Comparison of ENCODE assay signal across 2 cellular contexts in the genomic region with DNA sequence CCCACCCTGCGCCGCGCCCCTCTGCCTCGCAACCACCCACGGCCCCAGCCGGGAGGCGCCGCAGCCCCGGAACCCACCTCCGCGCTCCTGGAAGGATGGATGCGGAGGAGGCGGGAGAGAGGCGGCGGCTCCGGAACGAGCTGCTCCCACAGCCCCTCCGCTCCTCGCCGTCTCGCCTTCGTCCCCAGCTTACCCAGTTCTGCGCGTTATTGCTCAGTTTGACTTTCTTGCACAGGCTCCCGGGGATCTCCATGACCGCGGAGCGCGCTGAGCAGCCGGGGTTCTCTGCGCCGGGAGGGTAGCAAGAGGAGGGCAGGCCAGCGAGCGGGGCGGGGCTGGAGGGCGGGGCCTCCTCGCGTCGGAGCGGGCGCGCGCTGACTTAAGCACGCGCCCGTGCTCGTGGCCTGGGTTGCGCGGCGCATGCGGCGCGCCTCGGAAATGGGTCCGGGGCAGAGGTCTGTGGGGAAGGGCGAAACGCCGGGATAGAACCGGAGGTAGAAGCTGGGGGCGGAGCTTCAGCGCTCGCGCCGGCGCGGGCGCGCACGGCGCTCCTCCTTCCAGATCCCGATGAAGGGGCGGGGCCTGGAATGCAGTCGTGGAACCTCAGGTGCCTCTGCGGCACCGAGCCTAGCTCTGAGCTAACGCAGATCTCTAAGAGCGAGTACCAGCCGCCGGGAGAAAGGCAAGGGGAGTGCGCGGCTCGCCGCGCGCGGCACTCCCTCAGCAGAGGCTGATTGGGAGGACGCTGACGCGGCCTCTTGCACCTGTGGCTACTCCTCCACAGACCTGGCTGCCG.
TF ChIP-seq lines count a peak whose summit lies in the region.

A gene (minus strand): TSS at position 308 of the 796 bp plus-strand sequence. CDS start 55 bp downstream, at position 253.

TF ChIP-seq in IMR-90, 13 proteins besides CTCF, POLR2A, EP300 and RAD21:
- TF ChIP-seq NFE2L2 (IDR thresholded peaks at IDR 0.05; ENCODE audit: low read depth, low read length) (no peak), SMC3 (IDR thresholded peaks at IDR 0.05; ENCODE audit: low read depth, low read length) (no peak), CHD1 (IDR thresholded peaks at IDR 0.05; ENCODE audit: low read depth, low read length) (no peak), RCOR1 (IDR thresholded peaks at IDR 0.05; ENCODE audit: insufficient replicate concordance, low read length) (peak; percentile 53), MAZ (IDR thresholded peaks at IDR 0.05; ENCODE audit: borderline replicate concordance, low read depth, low read length) (peak; percentile 84; the same call in 1 of the 2 replicates), MXI1 (IDR thresholded peaks at IDR 0.05; ENCODE audit: borderline replicate concordance, low read depth, low read length) (peak; percentile 71; the same call in 1 of the 2 replicates), RFX5 (IDR thresholded peaks at IDR 0.05; ENCODE audit: low read depth, low read length) (no peak), CEBPB (IDR thresholded peaks at IDR 0.05; ENCODE audit: low read depth, low read length) (0 out of 2 replicates have a peak, but pooled peaks have one; percentile 2), MAFK (IDR thresholded peaks at IDR 0.05; ENCODE audit: low read depth, low read length) (no peak), BHLHE40 (IDR thresholded peaks at IDR 0.05; ENCODE audit: low read depth, low read length) (peak; percentile 13; the same call in 1 of the 2 replicates), FOS (IDR thresholded peaks at IDR 0.05; ENCODE audit: low read depth, low read length) (no peak)
- TF ChIP-seq, protein P1, sequence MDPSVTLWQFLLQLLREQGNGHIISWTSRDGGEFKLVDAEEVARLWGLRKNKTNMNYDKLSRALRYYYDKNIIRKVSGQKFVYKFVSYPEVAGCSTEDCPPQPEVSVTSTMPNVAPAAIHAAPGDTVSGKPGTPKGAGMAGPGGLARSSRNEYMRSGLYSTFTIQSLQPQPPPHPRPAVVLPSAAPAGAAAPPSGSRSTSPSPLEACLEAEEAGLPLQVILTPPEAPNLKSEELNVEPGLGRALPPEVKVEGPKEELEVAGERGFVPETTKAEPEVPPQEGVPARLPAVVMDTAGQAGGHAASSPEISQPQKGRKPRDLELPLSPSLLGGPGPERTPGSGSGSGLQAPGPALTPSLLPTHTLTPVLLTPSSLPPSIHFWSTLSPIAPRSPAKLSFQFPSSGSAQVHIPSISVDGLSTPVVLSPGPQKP (IDR thresholded peaks at IDR 0.05; ENCODE audit: borderline replicate concordance, low read depth, low read length), result no peak
- TF ChIP-seq, protein P2, sequence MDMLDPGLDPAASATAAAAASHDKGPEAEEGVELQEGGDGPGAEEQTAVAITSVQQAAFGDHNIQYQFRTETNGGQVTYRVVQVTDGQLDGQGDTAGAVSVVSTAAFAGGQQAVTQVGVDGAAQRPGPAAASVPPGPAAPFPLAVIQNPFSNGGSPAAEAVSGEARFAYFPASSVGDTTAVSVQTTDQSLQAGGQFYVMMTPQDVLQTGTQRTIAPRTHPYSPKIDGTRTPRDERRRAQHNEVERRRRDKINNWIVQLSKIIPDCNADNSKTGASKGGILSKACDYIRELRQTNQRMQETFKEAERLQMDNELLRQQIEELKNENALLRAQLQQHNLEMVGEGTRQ (IDR thresholded peaks at IDR 0.05; ENCODE audit: low read depth, low read length), result 0 out of 2 replicates have a peak, but pooled peaks have one; percentile 49

TF ChIP-seq in endothelial cell of umbilical vein, 7 proteins besides CTCF, POLR2A, EP300 and RAD21:
- TF ChIP-seq, protein P3, sequence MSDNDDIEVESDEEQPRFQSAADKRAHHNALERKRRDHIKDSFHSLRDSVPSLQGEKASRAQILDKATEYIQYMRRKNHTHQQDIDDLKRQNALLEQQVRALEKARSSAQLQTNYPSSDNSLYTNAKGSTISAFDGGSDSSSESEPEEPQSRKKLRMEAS (IDR thresholded peaks at IDR 0.05; ENCODE audit: insufficient read depth, insufficient read length), result peak; percentile 16
- TF ChIP-seq JUN (IDR thresholded peaks at IDR 0.05; ENCODE audit: borderline replicate concordance, insufficient read depth, insufficient read length, low read depth), result no peak
